Comparison of ENCODE assay signal across 8 cellular contexts in genomic region chr5:62403411-62404250, GRCh38. TPM values are rescaled to one million over a fixed set of nuclear protein-coding genes. Genes with fewer than 3 reads are reported as not detected.
DNase-seq lines count a peak whose midpoint lies in the region; ATAC-seq and TF ChIP-seq lines count a peak whose summit lies in the region.

Gene DIMT1 (minus strand): TSS chr5:62403905. CDS start chr5:62403772, 133 bp downstream.

- peak within 1 kb of the TSS; percentile 86 to 88 for H3K4me3 ChIP-seq in left lung

- peaks cover 0 to 22% of the 10 kb centered on the region in 2 donors for H3K36me3 ChIP-seq in left lung

- H3K27me3 ChIP-seq in left lung = no peaks in the 10 kb centered on the region

- H3K9me3 ChIP-seq in left lung = peaks cover 0 to 5% of the 10 kb centered on the region in 2 donors

- intact Hi-C loops in left lung (cut with DNase I) = no loop called here

- peaks cover 3 to 19% of the 10 kb centered on the region in 2 donors for H3K4me1 ChIP-seq in left lung

- peak; percentile 96 for DNase-seq in NCI-H774 (lab: John Stamatoyannopoulos, UW)
- DNase-seq in activated CD4-positive, alpha-beta T cell treated with anti-CD3 and anti-CD28 coated beads, Interleukin-2, amount 50 U/mL, for 4 hours = peak; percentile 90 to 91
- peak; percentile 99 for DNase-seq in dermis blood vessel endothelial cell
- DNase-seq in left lung = peak; percentile 96 to 97
- peak; percentile 85 to 89 for DNase-seq in stimulated activated CD4-positive, alpha-beta T cell treated with anti-CD3 and anti-CD28 coated beads, Interleukin-2, amount 100 ng/mL, for 48 hours

- TF ChIP-seq CTCF in C4-2B (conservative IDR thresholded peaks at IDR 0.05) = no peak
- TF ChIP-seq CTCF in left lung (IDR thresholded peaks at IDR 0.05) = no peak

- peak within 1 kb of the TSS; percentile 90 for H3K27ac ChIP-seq in C4-2B
- H3K27ac ChIP-seq in left lung = peak within 1 kb of the TSS; percentile 95 to 96

- ATAC-seq in GM19395 (IDR thresholded peaks at IDR 0.05; ENCODE audit: unreplicated experiment) (peak; percentile 96), HG03565 (IDR thresholded peaks at IDR 0.05; ENCODE audit: unreplicated experiment) (peak; percentile 93), left lung (peak; percentile 99)

RNA-seq across cellular contexts. Expression of gene DIMT1, which starts in this region (rescaled TPM):
- total RNA-seq in dermis blood vessel endothelial cell = 51.4 and 83.0 TPM in 2 replicates
- total RNA-seq in left lung = 10 to 100 TPM; 19.7 to 28.4 TPM

Comparison
In these comparisons a context has a peak if more than half of its experiments do, and no peak if none do; other contexts are left out.
1. Peak in every context shown above with its lines: DNase-seq, ATAC-seq, H3K4me3 ChIP-seq and H3K27ac ChIP-seq.